14 cellular contexts compared by ENCODE assay signal in the genomic region with DNA sequence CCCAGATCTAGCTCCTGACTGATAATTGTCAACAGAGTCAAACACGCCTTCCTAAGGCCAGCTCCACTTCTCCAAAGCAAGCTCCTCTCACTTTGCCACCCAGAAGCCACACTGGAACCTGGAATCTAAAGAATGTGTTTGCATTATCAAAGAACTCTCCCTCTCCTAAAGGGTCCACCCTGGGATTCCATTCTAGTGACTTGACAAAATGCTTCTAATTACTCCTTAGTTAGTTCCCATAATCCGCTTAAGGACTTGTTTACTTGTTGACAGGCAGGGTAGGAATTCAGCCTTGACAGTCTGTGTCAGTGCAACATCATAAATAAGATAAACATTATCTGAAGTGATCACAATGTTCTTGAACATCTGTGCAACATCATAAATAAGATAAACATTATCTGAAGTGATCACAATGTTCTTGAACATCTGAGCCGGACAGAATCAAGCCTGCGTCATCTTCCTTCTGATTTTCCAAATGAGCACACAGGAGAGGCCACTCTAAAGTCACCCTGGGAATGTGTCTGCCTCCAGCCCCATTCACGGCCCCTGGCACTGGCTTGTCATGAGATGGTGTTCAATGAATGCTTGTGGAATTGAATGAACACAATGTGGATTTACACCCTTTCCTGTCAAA.
DNase-seq lines count a peak whose midpoint lies in the region; ATAC-seq, FAIRE-seq and TF ChIP-seq lines count a peak whose summit lies in the region.
"Had no signal": no experiment of that assay in that cellular context is flagged by ENCODE, and none has a peak within 500 bp of the region (broad histone marks: within the 10 kb centered on the region; RNA-seq: fewer than 3 reads in every experiment).

No MANE protein-coding gene starts in this region.

- H2AFZ ChIP-seq in keratinocyte (ENCODE audit: control insufficient read depth, low read length): no peak overlapping the region

- dilution Hi-C loops in keratinocyte (cut with MboI; ENCODE audit: extremely low pct_ligation_motif_present, low sequenced_read_pairs): no loop called here

- no peak for ATAC-seq in GM19023 (IDR thresholded peaks at IDR 0.05; ENCODE audit: unreplicated experiment)
- ATAC-seq: activated CD8-positive, alpha-beta T cell treated with anti-CD3 and anti-CD28 coated beads for 36 hours; left colon; stimulated activated naive CD8-positive, alpha-beta T cell treated with anti-CD3 and anti-CD28 coated beads, Interleukin-15, Interleukin-2, amounts not matched to agents 100 U/mL and 50 U/mL, for 24 hours had no signal

- no peaks in the 10 kb centered on the region for H3K9me3 ChIP-seq in keratinocyte (ENCODE audit: control insufficient read depth, low read depth, low read length)
- H3K9me3 ChIP-seq: BE2C had no signal

- peak overlapping the region in 2 of 3 experiments; percentile 1 to 83 for H3K4me3 ChIP-seq in keratinocyte (ENCODE audit: control insufficient read depth in 2 of 3, extremely low read depth in 1 of 3, insufficient read depth in 2 of 3, low read depth in 1 of 3, low read length in 3 of 3)

- H3K9ac ChIP-seq in keratinocyte (ENCODE audit: control insufficient read depth, extremely low read depth, insufficient read depth, low read length): no peak overlapping the region

- no peaks in the 10 kb centered on the region for H4K20me1 ChIP-seq in keratinocyte (ENCODE audit: control insufficient read depth, extremely low read depth, insufficient read depth, low read length)

- TF ChIP-seq CTCF in keratinocyte (optimal IDR thresholded peaks at IDR 0.05 in 1 of 3, IDR thresholded peaks at IDR 0.05 in 1 of 3, conservative IDR thresholded peaks at IDR 0.05 in 1 of 3; ENCODE audit: extremely low read depth in 1 of 3, insufficient read depth in 2 of 3, low read length in 3 of 3): no peak

- H3K79me2 ChIP-seq in keratinocyte (ENCODE audit: control insufficient read depth, insufficient read depth, low read length): peaks cover 12% of the 10 kb centered on the region

- DNase-seq in ACHN (peak; percentile 9), LoVo (ENCODE audit: low spot score) (peak; percentile 79), keratinocyte (ENCODE audit: low read depth, low spot score) (no peak), AML-193 (lab: John Stamatoyannopoulos, UW) (no peak), mesenteric fat pad (ENCODE audit: low spot score) (no peak), DMS79 (lab: John Stamatoyannopoulos, UW) (no peak)
- DNase-seq: activated CD8-positive, alpha-beta T cell treated with anti-CD3 and anti-CD28 coated beads for 36 hours; BE2C; left colon; NCI-H187; SHP77; stimulated activated naive CD8-positive, alpha-beta T cell treated with anti-CD3 and anti-CD28 coated beads, Interleukin-15, Interleukin-2, amounts not matched to agents 100 U/mL and 50 U/mL, for 24 hours had no signal

- in situ Hi-C loops in ACHN (cut with HindIII; ENCODE audit: low pct_ligation_motif_present, low pct_unique_long_range_greater_than_20kb, low sequenced_read_pairs): no loop called here

- no peak overlapping the region for H3K27ac ChIP-seq in keratinocyte (ENCODE audit: control insufficient read depth, insufficient read depth, low read length)

- H3K4me2 ChIP-seq in keratinocyte (ENCODE audit: control insufficient read depth, extremely low read depth, insufficient read depth, low read depth, low read length): peak overlapping the region; percentile 90

- H3K9me1 ChIP-seq in keratinocyte (ENCODE audit: control insufficient read depth, extremely low read depth, insufficient read depth, low read length): no peaks in the 10 kb centered on the region

- peaks cover 25% of the 10 kb centered on the region for H3K4me1 ChIP-seq in keratinocyte (ENCODE audit: control insufficient read depth, extremely low read depth, insufficient read depth, low read length)

- FAIRE-seq in endometrium (lab: Jason Lieb, UNC) (peak; percentile 96), keratinocyte (lab: Jason Lieb, UNC) (peak; percentile 86)

- H3K36me3 ChIP-seq in keratinocyte (ENCODE audit: control insufficient read depth in 2 of 2, extremely low read depth in 1 of 2, insufficient read depth in 2 of 2, low read length in 2 of 2): peaks cover 0 to 6% of the 10 kb centered on the region in 2 experiments
- H3K36me3 ChIP-seq: BE2C had no signal

- H3K27me3 ChIP-seq in keratinocyte (ENCODE audit: control insufficient read depth, extremely low read depth, insufficient read depth, low read length): no peaks in the 10 kb centered on the region
- H3K27me3 ChIP-seq: BE2C had no signal

Comparison
In these comparisons a context has a peak if more than half of its experiments do, and no peak if none do; other contexts are left out.
1. DNase-seq: peak in ACHN (single experiment) and LoVo (single experiment); none in keratinocyte (single experiment), AML-193 (0 of 2), mesenteric fat pad (single experiment) and DMS79 (single experiment).